Comparison of ENCODE assay signal across 1 cellular context in genomic region chr3:158644345-158644908, GRCh38.
TF ChIP-seq lines count a peak whose summit lies in the region.

Gene GFM1, plus strand, starts transcription at chr3:158644527. Its CDS starts 108 bp downstream, at chr3:158644635.

TF ChIP-seq in K562, 482 proteins besides CTCF, POLR2A, EP300 and RAD21 (continued from another document):
- TF ChIP-seq AFF4 (CRISPR knock-in tag; IDR thresholded peaks at IDR 0.05) (peak; percentile 59; the same call in 1 of the 2 replicates), SREBF1 (IDR thresholded peaks at IDR 0.05; ENCODE audit: borderline replicate concordance, low read depth, low read length) (0 out of 2 replicates have a peak, but pooled peaks have one; percentile 36), MBD2 (IDR thresholded peaks at IDR 0.05; ENCODE audit: borderline replicate concordance, low read depth) (0 out of 2 replicates have a peak, but pooled peaks have one; percentile 64), NCOR1 (IDR thresholded peaks at IDR 0.05) (peak; percentile 20; the same call in 1 of the 2 replicates), LCOR (CRISPR knock-in tag; IDR thresholded peaks at IDR 0.05) (peak; percentile 96), PBX2 (CRISPR knock-in tag; IDR thresholded peaks at IDR 0.05; ENCODE audit: low read depth) (no peak; the same call in 1 of the 2 replicates), PBX2 (tag; conservative IDR thresholded peaks at IDR 0.05; ENCODE audit: low read depth) (peak; percentile 85), NFRKB (IDR thresholded peaks at IDR 0.05; ENCODE audit: low read depth) (no peak), ATF7 (IDR thresholded peaks at IDR 0.05) (peak; percentile 82; the same call in 1 of the 2 replicates), RFX5 (IDR thresholded peaks at IDR 0.05; ENCODE audit: low read depth, low read length) (no peak), ZNF707 (CRISPR knock-in tag; conservative IDR thresholded peaks at IDR 0.05) (no peak)
